18 cellular contexts compared by ENCODE assay signal in genomic region chr15:35281515-35281914, GRCh38.
A peak's percentile ranks its signal among the peaks of the same experiment; 100 is the strongest.
DNase-seq lines count a peak whose midpoint lies in the region; ATAC-seq and TF ChIP-seq lines count a peak whose summit lies in the region.
"Had no signal": no experiment of that assay in that cellular context is flagged by ENCODE, and none has a peak within 500 bp of the region (broad histone marks: within the 10 kb centered on the region; RNA-seq: fewer than 3 reads in every experiment).

No MANE protein-coding gene starts in this region.

- H3K79me1 ChIP-seq in mesenchymal stem cell (replicated peaks; ENCODE audit: low read length, poor library complexity, severe bottlenecking), result no peaks in the 10 kb centered on the region

- H2AK5ac ChIP-seq in mesenchymal stem cell (ENCODE audit: low read length, severe bottlenecking), result no peak overlapping the region

- H2BK120ac ChIP-seq in mesenchymal stem cell (ENCODE audit: low read depth, low read length), result no peak overlapping the region

- no peak overlapping the region for H4K8ac ChIP-seq in mesenchymal stem cell (ENCODE audit: low read length)

- H3K36me3 ChIP-seq in mesenchymal stem cell (ENCODE audit: control insufficient read depth in 1 of 2, insufficient read depth in 2 of 2, low read depth in 1 of 2, low read length in 2 of 2) (no peaks in the 10 kb centered on the region), gastrocnemius medialis (no peaks in the 10 kb centered on the region)
- H3K36me3 ChIP-seq: cardiac muscle cell, right atrium auricular region had no signal

- H3K9me3 ChIP-seq in mesenchymal stem cell (ENCODE audit: control insufficient read depth, low read length) (peaks cover 19% of the 10 kb centered on the region), gastrocnemius medialis (no peaks in the 10 kb centered on the region)

- H3K4me1 ChIP-seq in mesenchymal stem cell (ENCODE audit: control insufficient read depth, insufficient read depth, low read depth, low read length) (no peaks in the 10 kb centered on the region), gastrocnemius medialis (no peaks in the 10 kb centered on the region)
- H3K4me1 ChIP-seq: right atrium auricular region had no signal

- no peak overlapping the region for H3K4me2 ChIP-seq in mesenchymal stem cell (ENCODE audit: low read length, poor library complexity, severe bottlenecking)

- no peak for ATAC-seq in gastrocnemius medialis

- no peak overlapping the region for H2BK5ac ChIP-seq in mesenchymal stem cell (ENCODE audit: low read depth, low read length, poor library complexity, severe bottlenecking)

- H2BK15ac ChIP-seq in mesenchymal stem cell (ENCODE audit: low read depth, poor library complexity, severe bottlenecking), result no peak overlapping the region

- H3K27me3 ChIP-seq in mesenchymal stem cell (ENCODE audit: control insufficient read depth in 1 of 2, insufficient read depth in 1 of 2, low read length in 2 of 2) (no peaks in the 10 kb centered on the region), gastrocnemius medialis (no peaks in the 10 kb centered on the region)
- H3K27me3 ChIP-seq: cardiac muscle cell, dorsolateral prefrontal cortex, right atrium auricular region had no signal

- in situ Hi-C loops in gastrocnemius medialis (cut with MboI; ENCODE audit: low sequenced_read_pairs in 4 of 4), result loop anchor here in 1 of 4 donors (10.0 kb wide), 1 partner anchor 163 kb away; no protein-coding TSS in a partner anchor

- no peak overlapping the region for H3K14ac ChIP-seq in mesenchymal stem cell (ENCODE audit: low read length in 2 of 2)

- no peak overlapping the region for H3K4ac ChIP-seq in mesenchymal stem cell (ENCODE audit: low read depth in 1 of 2, low read length in 2 of 2)

- no peak overlapping the region for H2BK12ac ChIP-seq in mesenchymal stem cell (ENCODE audit: low read length in 2 of 2)

- no peak overlapping the region for H3K9ac ChIP-seq in mesenchymal stem cell (ENCODE audit: low read length)

- H4K91ac ChIP-seq in mesenchymal stem cell (ENCODE audit: low read length), result no peak overlapping the region

- no peak overlapping the region for H2AFZ ChIP-seq in mesenchymal stem cell (ENCODE audit: low read depth, low read length)

- no CpG with 5 or more reads among the region's 1 CpG for WGBS in mesenchymal stem cell

- H3K18ac ChIP-seq in mesenchymal stem cell (ENCODE audit: low read depth in 1 of 2, low read length in 2 of 2), result no peak overlapping the region

- TF ChIP-seq POLR2A in gastrocnemius medialis (IDR thresholded peaks at IDR 0.05), result no peak

- DNase-seq in EL (peak; percentile 74), LHCN-M2 (ENCODE audit: low read depth) (peak; percentile 45), choroid plexus epithelial cell (ENCODE audit: low read depth) (peak; percentile 40), mesenchymal stem cell (peak; percentile 20), DMS153 (lab: John Stamatoyannopoulos, UW) (no peak), gastrocnemius medialis (no peak)
- DNase-seq in effector CD4-positive, alpha-beta T cell, result no peak
- DNase-seq: activated CD4-positive, alpha-beta T cell treated with anti-CD3 and anti-CD28 coated beads for 1 hour; activated naive CD8-positive, alpha-beta T cell treated with anti-CD3 and anti-CD28 coated beads for 36 hours; AML-193; COR-L47; dorsolateral prefrontal cortex; islet precursor cell; NCI-H1694 treated with DMSO at 0.1 percent for 48 hours; NCI-H446; SW 1271 had no signal

- no peak overlapping the region for H3K4me3 ChIP-seq in choroid plexus epithelial cell (ENCODE audit: low read depth, low read length)
- H3K4me3 ChIP-seq in mesenchymal stem cell (ENCODE audit: insufficient read depth in 1 of 2, low read depth in 1 of 2, low read length in 2 of 2), result no peak overlapping the region
- H3K4me3 ChIP-seq in gastrocnemius medialis, result no peak overlapping the region
- H3K4me3 ChIP-seq: cardiac muscle cell, dorsolateral prefrontal cortex, right atrium auricular region had no signal

- intact Hi-C loops in gastrocnemius medialis (cut with DNase I; ENCODE audit: low total_unique reads), result no loop called here

- H3K23ac ChIP-seq in mesenchymal stem cell (ENCODE audit: low read length in 2 of 2), result no peak overlapping the region

- H3K27ac ChIP-seq in mesenchymal stem cell (ENCODE audit: low read length, poor library complexity, severe bottlenecking) (no peak overlapping the region), gastrocnemius medialis (no peak overlapping the region)
- H3K27ac ChIP-seq: cardiac muscle cell, dorsolateral prefrontal cortex, right atrium auricular region had no signal

- TF ChIP-seq CTCF in choroid plexus epithelial cell (conservative IDR thresholded peaks at IDR 0.05; ENCODE audit: low read depth, low read length) (no peak), gastrocnemius medialis (IDR thresholded peaks at IDR 0.05 in 4 of 5, conservative IDR thresholded peaks at IDR 0.05 in 1 of 5) (no peak)

Comparison
In these comparisons a context has a peak if more than half of its experiments do, and no peak if none do; other contexts are left out.
1. DNase-seq: peak in EL (single experiment), LHCN-M2 (single experiment), choroid plexus epithelial cell (single experiment) and mesenchymal stem cell (single experiment); none in DMS153 (single experiment), gastrocnemius medialis (0 of 2) and effector CD4-positive, alpha-beta T cell (single experiment).